12 cellular contexts compared by ENCODE assay signal in genomic region chr10:17685227-17685840, GRCh38. TPM values are rescaled to one million over a fixed set of nuclear protein-coding genes. Genes with fewer than 3 reads are reported as not detected.
A peak's percentile ranks its signal among the peaks of the same experiment; 100 is the strongest.
DNase-seq lines count a peak whose midpoint lies in the region; ATAC-seq, FAIRE-seq and TF ChIP-seq lines count a peak whose summit lies in the region.
"Had no signal": no experiment of that assay in that cellular context is flagged by ENCODE, and none has a peak within 500 bp of the region (broad histone marks: within the 10 kb centered on the region; RNA-seq: fewer than 3 reads in every experiment).

No MANE protein-coding gene starts in this region.

- H3K9me3 Mint-ChIP-seq in CD8-positive, alpha-beta T cell: no peaks in the 10 kb centered on the region
- no peaks in the 10 kb centered on the region for H3K9me3 Mint-ChIP-seq in activated CD4-positive, alpha-beta memory T cell treated with anti-CD3 and anti-CD28 coated beads, Interleukin-2, amount 10 ng/mL, durations not matched to agents 7 days and 5 days

- no peaks in the 10 kb centered on the region for H3K9me3 ChIP-seq in CD8-positive, alpha-beta T cell (ENCODE audit: low read length)

- H3K4me3 Mint-ChIP-seq in CD8-positive, alpha-beta T cell: no peak overlapping the region
- no peak overlapping the region for H3K4me3 Mint-ChIP-seq in activated CD4-positive, alpha-beta memory T cell treated with anti-CD3 and anti-CD28 coated beads, Interleukin-2, amount 10 ng/mL, durations not matched to agents 7 days and 5 days

- no peak overlapping the region for H3K27ac ChIP-seq in CD8-positive, alpha-beta T cell (ENCODE audit: low read depth, low read length)
- H3K27ac ChIP-seq: BLaER1 had no signal

- TF ChIP-seq CTCF in CD8-positive, alpha-beta T cell (IDR thresholded peaks at IDR 0.05): no peak

- H3K27me3 ChIP-seq in CD8-positive, alpha-beta T cell (ENCODE audit: insufficient read depth, low read length): no peaks in the 10 kb centered on the region
- H3K27me3 ChIP-seq: BLaER1 had no signal

- H3K4me1 Mint-ChIP-seq in CD8-positive, alpha-beta T cell (ENCODE audit: low read depth): peaks cover 39% of the 10 kb centered on the region
- peaks cover 42% of the 10 kb centered on the region for H3K4me1 Mint-ChIP-seq in activated CD4-positive, alpha-beta memory T cell treated with anti-CD3 and anti-CD28 coated beads, Interleukin-2, amount 10 ng/mL, durations not matched to agents 7 days and 5 days

- H3K27ac Mint-ChIP-seq in CD8-positive, alpha-beta T cell: peak overlapping the region; percentile 28
- peak overlapping the region; percentile 64 for H3K27ac Mint-ChIP-seq in activated CD4-positive, alpha-beta memory T cell treated with anti-CD3 and anti-CD28 coated beads, Interleukin-2, amount 10 ng/mL, durations not matched to agents 7 days and 5 days

- no peak overlapping the region for H3K4me3 ChIP-seq in CD8-positive, alpha-beta T cell (ENCODE audit: low read depth, low read length)
- H3K4me3 ChIP-seq: BLaER1 had no signal

- CTCF ChIA-PET in CD8-positive, alpha-beta T cell (lab: Charles Lee): no interaction called here
- CTCF ChIA-PET in activated CD4-positive, alpha-beta memory T cell treated with anti-CD3 and anti-CD28 coated beads, Interleukin-2, amount 10 ng/mL, durations not matched to agents 7 days and 5 days (lab: Charles Lee): no interaction called here

- H3K27me3 Mint-ChIP-seq in CD8-positive, alpha-beta T cell (ENCODE audit: low read depth): no peaks in the 10 kb centered on the region
- no peaks in the 10 kb centered on the region for H3K27me3 Mint-ChIP-seq in activated CD4-positive, alpha-beta memory T cell treated with anti-CD3 and anti-CD28 coated beads, Interleukin-2, amount 10 ng/mL, durations not matched to agents 7 days and 5 days

- DNase-seq in CD8-positive, alpha-beta T cell: no peak
- DNase-seq in GM19239 (ENCODE audit: insufficient read length, low spot score): no peak
- peak; percentile 26 for DNase-seq in activated CD4-positive, alpha-beta memory T cell treated with anti-CD3 and anti-CD28 coated beads, Interleukin-2, amount 10 ng/mL, durations not matched to agents 7 days and 5 days
- DNase-seq in NK-92 (lab: John Stamatoyannopoulos, UW; ENCODE audit: unreplicated experiment): no peak
- DNase-seq in MV-4-11 (lab: John Stamatoyannopoulos, UW): no peak
- no peak for DNase-seq in NCI-H1417 (lab: John Stamatoyannopoulos, UW)
- DNase-seq in NCI-H1092 treated with DMSO at 0.1 percent for 48 hours (lab: John Stamatoyannopoulos, UW): no peak
- DNase-seq: NCI-H2081 treated with DMSO at 0.1 percent for 48 hours, T1000 had no signal

- H3K36me3 Mint-ChIP-seq in CD8-positive, alpha-beta T cell: peaks cover 32% of the 10 kb centered on the region
- H3K36me3 Mint-ChIP-seq in activated CD4-positive, alpha-beta memory T cell treated with anti-CD3 and anti-CD28 coated beads, Interleukin-2, amount 10 ng/mL, durations not matched to agents 7 days and 5 days (ENCODE audit: low read depth): peaks cover 50% of the 10 kb centered on the region

- intact Hi-C loops in CD8-positive, alpha-beta T cell (cut with DNase I, micrococcal nuclease): loop anchor here in 1 of 2 experiments (5.0 kb wide), 1 partner anchor 33 kb away; no protein-coding TSS in a partner anchor

- H3K36me3 ChIP-seq in CD8-positive, alpha-beta T cell (ENCODE audit: insufficient read depth, low read length): no peaks in the 10 kb centered on the region

- ATAC-seq in CD8-positive, alpha-beta T cell: no peak
- ATAC-seq in HG03039 (IDR thresholded peaks at IDR 0.05; ENCODE audit: unreplicated experiment): peak; percentile 79

- FAIRE-seq in GM19239 (lab: Jason Lieb, UNC): peak; percentile 66
- FAIRE-seq: H1 had no signal

- H3K4me1 ChIP-seq in CD8-positive, alpha-beta T cell (ENCODE audit: insufficient read depth, low read length): peaks cover 3% of the 10 kb centered on the region

- POLR2A ChIA-PET in CD8-positive, alpha-beta T cell (lab: Charles Lee): no interaction called here
- POLR2A ChIA-PET in activated CD4-positive, alpha-beta memory T cell treated with anti-CD3 and anti-CD28 coated beads, Interleukin-2, amount 10 ng/mL, durations not matched to agents 7 days and 5 days (lab: Charles Lee): interaction anchor here (0.7 to 3.3 kb wide), 2 partner anchors 11 to 40 kb away, joined by 4 to 17 read pairs; partner anchors contain the start of gene STAM

RNA-seq across cellular contexts. Expression of gene STAM, which starts 41.4 kb away (rescaled TPM):
- total RNA-seq in CD8-positive, alpha-beta T cell: 10 to 100 TPM; 44.0 to 47.9 TPM
- 10 to 100 TPM; 39.8 to 39.9 TPM for total RNA-seq in activated CD4-positive, alpha-beta memory T cell treated with anti-CD3 and anti-CD28 coated beads, Interleukin-2, amount 10 ng/mL, durations not matched to agents 7 days and 5 days
